ENCODE assay signal across 10 cellular contexts in the genomic region with DNA sequence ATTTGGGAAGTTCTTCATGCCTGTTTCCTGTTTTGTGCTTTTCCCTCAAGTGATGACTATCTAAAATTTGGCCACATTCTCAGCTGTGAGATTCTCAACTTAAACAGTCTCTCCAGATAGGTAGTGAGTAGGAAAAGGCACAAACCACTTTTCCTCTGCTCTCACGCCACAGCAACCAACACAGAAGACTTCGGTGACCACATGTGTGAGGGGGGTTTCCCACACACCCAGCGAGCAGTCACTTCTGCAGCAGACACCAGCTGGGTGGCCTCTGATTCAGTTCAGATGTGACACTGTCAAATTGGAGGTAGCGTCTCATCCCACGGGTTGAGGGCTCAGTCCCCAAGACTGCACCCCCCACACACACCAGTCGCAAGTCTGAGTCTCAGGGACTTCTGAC. TPM values are rescaled to one million over a fixed set of nuclear protein-coding genes. Genes with fewer than 3 reads are reported as not detected.
DNase-seq lines count a peak whose midpoint lies in the region; ATAC-seq, FAIRE-seq and TF ChIP-seq lines count a peak whose summit lies in the region.
"Had no signal": no experiment of that assay in that cellular context is flagged by ENCODE, and none has a peak within 500 bp of the region (broad histone marks: within the 10 kb centered on the region; RNA-seq: fewer than 3 reads in every experiment).

No MANE protein-coding gene starts in this region.

- peaks cover 0 to 3% (median 2%) of the 10 kb centered on the region in 3 donors for H3K9me3 Mint-ChIP-seq in IgD-negative memory B cell
- H3K9me3 Mint-ChIP-seq in stimulated activated memory B cell treated with anti-CD40 and anti-IgM and Interleukin-4, amounts not matched to agents 10 μg/mL and 1 μg/mL and 100 μg/mL, for 72 hours, result peaks cover 3% of the 10 kb centered on the region

- peak; percentile 25 to 53 for DNase-seq in activated CD4-positive, alpha-beta T cell treated with anti-CD3 and anti-CD28 coated beads for 24 hours (ENCODE audit: low read depth in 2 of 2)
- DNase-seq in activated CD4-positive, alpha-beta T cell treated with anti-CD3 and anti-CD28 coated beads for 1 hour, result no peak
- peak; percentile 41 for DNase-seq in activated gamma-delta T cell treated with anti-CD3 and anti-CD28 coated beads, Interleukin-2, amount 50 U/mL, for 16 hours (ENCODE audit: low read depth)
- DNase-seq in anterior cingulate cortex (lab: John Stamatoyannopoulos, UW) (no peak), mucosa of gallbladder (ENCODE audit: low spot score) (no peak), D721Med (ENCODE audit: insufficient read length, low spot score) (no peak)

- H3K36me3 Mint-ChIP-seq in IgD-negative memory B cell, result no peaks in the 10 kb centered on the region
- no peaks in the 10 kb centered on the region for H3K36me3 Mint-ChIP-seq in stimulated activated memory B cell treated with anti-CD40 and anti-IgM and Interleukin-4, amounts not matched to agents 10 μg/mL and 1 μg/mL and 100 μg/mL, for 72 hours

- no peak overlapping the region for H3K27ac Mint-ChIP-seq in IgD-negative memory B cell
- H3K27ac Mint-ChIP-seq in stimulated activated memory B cell treated with anti-CD40 and anti-IgM and Interleukin-4, amounts not matched to agents 10 μg/mL and 1 μg/mL and 100 μg/mL, for 72 hours, result peak overlapping the region; percentile 85

- peaks cover 3% of the 10 kb centered on the region for H3K27me3 Mint-ChIP-seq in IgD-negative memory B cell
- H3K27me3 Mint-ChIP-seq in stimulated activated memory B cell treated with anti-CD40 and anti-IgM and Interleukin-4, amounts not matched to agents 10 μg/mL and 1 μg/mL and 100 μg/mL, for 72 hours, result no peaks in the 10 kb centered on the region

- peaks cover 6 to 8% (median 6%) of the 10 kb centered on the region in 3 donors for H3K4me1 Mint-ChIP-seq in IgD-negative memory B cell
- peaks cover 23% of the 10 kb centered on the region for H3K4me1 Mint-ChIP-seq in stimulated activated memory B cell treated with anti-CD40 and anti-IgM and Interleukin-4, amounts not matched to agents 10 μg/mL and 1 μg/mL and 100 μg/mL, for 72 hours

- FAIRE-seq in D721Med (lab: Jason Lieb, UNC), result no peak
- FAIRE-seq: A204.1 had no signal

- peak overlapping the region in 3 of 4 donors; percentile 65 to 85 (median 67) for H3K4me3 Mint-ChIP-seq in IgD-negative memory B cell
- H3K4me3 Mint-ChIP-seq in stimulated activated memory B cell treated with anti-CD40 and anti-IgM and Interleukin-4, amounts not matched to agents 10 μg/mL and 1 μg/mL and 100 μg/mL, for 72 hours, result peak overlapping the region; percentile 38

- TF ChIP-seq CTCF in D721Med (IDR thresholded peaks at IDR 0.05; ENCODE audit: insufficient read depth, missing control alignments), result no peak

- peak; percentile 94 for ATAC-seq in stimulated activated memory B cell treated with anti-CD40 and anti-IgM and Interleukin-4, amounts not matched to agents 10 μg/mL and 1 μg/mL and 100 μg/mL, for 72 hours

RNA-seq across cellular contexts. Expression of gene CLDN34, which starts 25.1 kb away (rescaled TPM):
- not detected for polyA plus RNA-seq in IgD-negative memory B cell
- total RNA-seq in mucosa of gallbladder, result 0.43 TPM
- total RNA-seq: T-helper 1 cell treated with Interleukin-12 subunit alpha and Interleukin-12 subunit beta and Interleukin-4 antibody, amounts not matched to agents 30 ng/mL and 1 ng/mL, for 36 hours had no signal

Comparison
In these comparisons a context has a peak if more than half of its experiments do, and no peak if none do; other contexts are left out.
1. DNase-seq: peak in activated CD4-positive, alpha-beta T cell treated with anti-CD3 and anti-CD28 coated beads for 24 hours (2 of 2) and activated gamma-delta T cell treated with anti-CD3 and anti-CD28 coated beads, Interleukin-2, amount 50 U/mL, for 16 hours (single experiment); none in activated CD4-positive, alpha-beta T cell treated with anti-CD3 and anti-CD28 coated beads for 1 hour (single experiment), anterior cingulate cortex (0 of 58), mucosa of gallbladder (single experiment) and D721Med (single experiment).